8 cellular contexts compared by ENCODE assay signal in genomic region chr1:206579747-206580437, GRCh38. TPM values are rescaled to one million over a fixed set of nuclear protein-coding genes. Genes with fewer than 3 reads are reported as not detected.
DNase-seq lines count a peak whose midpoint lies in the region; ATAC-seq and TF ChIP-seq lines count a peak whose summit lies in the region.

No MANE protein-coding gene starts in this region.

- no peak for TF ChIP-seq POLR2A in ovary (IDR thresholded peaks at IDR 0.05)

- H3K27me3 ChIP-seq in MM.1S (replicated peaks; ENCODE audit: insufficient read depth, low read length) (no peaks in the 10 kb centered on the region), ovary (no peaks in the 10 kb centered on the region)

- H3K36me3 ChIP-seq in MM.1S (replicated peaks; ENCODE audit: insufficient read depth, low read length) (peaks cover 32% of the 10 kb centered on the region), ovary (no peaks in the 10 kb centered on the region)

- no peak overlapping the region for H2AFZ ChIP-seq in MM.1S (ENCODE audit: low read length)

- peaks cover 47% of the 10 kb centered on the region for H3K4me1 ChIP-seq in MM.1S (ENCODE audit: low read length)
- no peaks in the 10 kb centered on the region for H3K4me1 ChIP-seq in ovary (ENCODE audit: insufficient read depth)

- TF ChIP-seq EP300 in ovary (IDR thresholded peaks at IDR 0.05) = no peak

- H3F3A ChIP-seq in MM.1S (ENCODE audit: insufficient read depth, low read length) = peaks cover 43% of the 10 kb centered on the region

- WGBS in ovary, 3 donors = 85 to 90% (median 89%) methylated on average over 11 of the region's 11 CpGs

- H3K27ac ChIP-seq in MM.1S (ENCODE audit: low read length) (peak overlapping the region; percentile 58; the same call in 1 of the 2 replicates), ovary (no peak overlapping the region)

- H3K9ac ChIP-seq in MM.1S (ENCODE audit: low read length) = peak overlapping the region; percentile 22; the same call in 1 of the 2 replicates

- TF ChIP-seq CTCF in MM.1S (IDR thresholded peaks at IDR 0.05; ENCODE audit: low read length) (no peak), ovary (IDR thresholded peaks at IDR 0.05) (no peak)

- ATAC-seq in GM21619 (IDR thresholded peaks at IDR 0.05; ENCODE audit: unreplicated experiment) = peak; percentile 81

- H3K9me3 ChIP-seq in MM.1S (replicated peaks; ENCODE audit: insufficient read depth, low read length) (no peaks in the 10 kb centered on the region), ovary (no peaks in the 10 kb centered on the region)

- intact Hi-C loops in ovary (cut with DNase I) = loop anchor here in 3 of 4 donors (5.0 kb wide), 2 partner anchors 38 to 88 kb away; no protein-coding TSS in a partner anchor

- DNase-seq in EH (ENCODE audit: low read depth) (peak; percentile 61), MM.1S (no peak), activated T-cell treated with anti-CD3 and anti-CD28 coated beads for 1 hour (ENCODE audit: low read depth) (peak; percentile 68), glomerular visceral epithelial cell (ENCODE audit: extremely low spot score) (peak; percentile 74), ovary (no peak), SHP77 (lab: John Stamatoyannopoulos, UW) (no peak)
- DNase-seq in stimulated activated CD4-positive, alpha-beta T cell treated with anti-CD3 and anti-CD28 coated beads, Interleukin-1b, Interleukin-23, amount 100 ng/mL, for 4 hours (ENCODE audit: low read depth in 2 of 2) = peak; percentile 61 to 72

- peaks cover 74% of the 10 kb centered on the region for H4K20me1 ChIP-seq in MM.1S (ENCODE audit: insufficient read depth, low read length)

- no peaks in the 10 kb centered on the region for H3K9me2 ChIP-seq in MM.1S (replicated peaks; ENCODE audit: insufficient read depth, low read length)

- peaks cover 100% of the 10 kb centered on the region for H3K79me2 ChIP-seq in MM.1S (ENCODE audit: low read length)

- no peak overlapping the region for H3K4me2 ChIP-seq in MM.1S (ENCODE audit: low read depth, low read length)

- H3K4me3 ChIP-seq in MM.1S (ENCODE audit: low read length) (no peak overlapping the region), ovary (no peak overlapping the region)

RNA-seq across cellular contexts. Expression of gene EIF2D, which starts 32.4 kb away (rescaled TPM):
- 10 to 100 TPM; 46.4 to 72.8 (median 53.5) TPM for total RNA-seq in ovary
- 10 to 100 TPM; 63.4 to 90.0 TPM for polyA plus RNA-seq in ovary

RNA-seq across cellular contexts. Expression of gene DYRK3, which starts 55.4 kb away (rescaled TPM):
- total RNA-seq in ovary = 10 to 100 TPM in 4 of 7 donors, 1 to 10 TPM in 3; 5.5 to 15.0 (median 10.1) TPM
- polyA plus RNA-seq in ovary = 10 to 100 TPM in 1 of 2 donors, 1 to 10 TPM in 1; 5.6 to 16.2 TPM

Comparison
In these comparisons a context has a peak if more than half of its experiments do, and no peak if none do; other contexts are left out.
1. DNase-seq: peak in EH (single experiment), activated T-cell treated with anti-CD3 and anti-CD28 coated beads for 1 hour (single experiment), glomerular visceral epithelial cell (single experiment) and stimulated activated CD4-positive, alpha-beta T cell treated with anti-CD3 and anti-CD28 coated beads, Interleukin-1b, Interleukin-23, amount 100 ng/mL, for 4 hours (2 of 2); none in MM.1S (single experiment), ovary (0 of 5) and SHP77 (0 of 2).